8 cellular contexts compared by ENCODE assay signal in the genomic region with DNA sequence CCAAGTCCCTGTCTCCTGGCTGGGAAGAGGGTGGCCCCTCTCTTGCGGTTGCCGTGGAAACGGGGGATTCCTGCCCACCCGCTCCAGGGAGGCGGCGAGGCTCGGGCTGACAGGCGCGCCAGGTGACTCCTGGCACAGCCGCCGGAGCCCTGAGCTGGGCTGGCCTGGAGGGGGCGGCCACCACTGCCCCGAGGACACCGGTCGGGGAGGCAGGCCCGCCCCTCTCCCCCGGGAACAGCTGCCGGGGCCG.
DNase-seq lines count a peak whose midpoint lies in the region; ATAC-seq and TF ChIP-seq lines count a peak whose summit lies in the region.

No MANE protein-coding gene starts in this region.

- H4K20me1 ChIP-seq in DND-41 (ENCODE audit: insufficient read depth, low read length) (0 out of 2 replicates have a peak, but pooled peaks cover 3% of the 10 kb centered on the region), KMS-11 (ENCODE audit: insufficient read depth) (no peaks in the 10 kb centered on the region)

- TF ChIP-seq CTCF in DND-41 (IDR thresholded peaks at IDR 0.05; ENCODE audit: borderline replicate concordance, extremely low read depth, low read length, poor library complexity, severe bottlenecking) (no peak), KMS-11 (conservative IDR thresholded peaks at IDR 0.05; ENCODE audit: low read depth, low read length) (no peak), lower lobe of right lung (IDR thresholded peaks at IDR 0.05) (no peak), vagina (IDR thresholded peaks at IDR 0.05) (no peak)

- H3K79me2 ChIP-seq in DND-41 (ENCODE audit: insufficient read depth, low read length): peaks cover 11% of the 10 kb centered on the region
- H3K79me2 ChIP-seq in KMS-11 (ENCODE audit: insufficient read depth, low read depth): no peaks in the 10 kb centered on the region

- peak; percentile 30 for DNase-seq in DND-41
- DNase-seq in caudate nucleus (lab: John Stamatoyannopoulos, UW): peak in 7 of 61 donors; percentile 23 to 43 (median 31)
- no peak for DNase-seq in lower lobe of right lung
- no peak for DNase-seq in vagina (ENCODE audit: extremely low spot score in 2 of 2)
- no peak for DNase-seq in SIG-M5 (lab: John Stamatoyannopoulos, UW)

- H3K4me1 ChIP-seq in DND-41 (ENCODE audit: insufficient read depth, low read length) (peaks cover 32% of the 10 kb centered on the region), KMS-11 (ENCODE audit: low read depth, poor library complexity, severe bottlenecking) (peaks cover 6% of the 10 kb centered on the region), lower lobe of right lung (peaks cover 58% of the 10 kb centered on the region), vagina (peaks cover 62% of the 10 kb centered on the region)

- H3K9ac ChIP-seq in DND-41 (ENCODE audit: low read depth, low read length) (peak overlapping the region; percentile 78), KMS-11 (peak overlapping the region; percentile 57; the same call in 1 of the 2 replicates)

- H3K4me3 ChIP-seq in DND-41 (ENCODE audit: low read depth in 1 of 2, low read length in 2 of 2) (peak overlapping the region; percentile 36 to 66; a peak in 3 of 4 replicates), KMS-11 (IDR thresholded peaks at IDR 0.05; ENCODE audit: insufficient read depth, low read depth, low read length) (no peak overlapping the region), lower lobe of right lung (peak overlapping the region; percentile 81), vagina (peak overlapping the region; percentile 65 to 69)

- H3K27ac ChIP-seq in DND-41 (ENCODE audit: low read length) (peak overlapping the region; percentile 53), KMS-11 (no peak overlapping the region), caudate nucleus (ENCODE audit: low read depth, low read length) (peak overlapping the region; percentile 54), lower lobe of right lung (peak overlapping the region; percentile 89), vagina (peak overlapping the region; percentile 90)

- intact Hi-C loops in lower lobe of right lung (cut with DNase I): no loop called here
- intact Hi-C loops in vagina (cut with DNase I): no loop called here

- H2AFZ ChIP-seq in DND-41 (ENCODE audit: low read depth, low read length) (peak overlapping the region; percentile 82), KMS-11 (ENCODE audit: low read depth) (peak overlapping the region; percentile 61)

- no peak for TF ChIP-seq POLR2A in vagina (IDR thresholded peaks at IDR 0.05)

- H3K9me3 ChIP-seq in DND-41 (ENCODE audit: insufficient read depth, low read length, severe bottlenecking) (no peaks in the 10 kb centered on the region), lower lobe of right lung (no peaks in the 10 kb centered on the region), vagina (no peaks in the 10 kb centered on the region)

- H3K4me2 ChIP-seq in DND-41 (ENCODE audit: insufficient read depth, low read length) (peak overlapping the region; percentile 91), KMS-11 (peak overlapping the region; percentile 66)

- no peaks in the 10 kb centered on the region; the same call in 1 of the 2 replicates for H3K36me3 ChIP-seq in DND-41 (ENCODE audit: insufficient read depth, low read length)
- no peaks in the 10 kb centered on the region for H3K36me3 ChIP-seq in KMS-11 (ENCODE audit: insufficient read depth)
- H3K36me3 ChIP-seq in lower lobe of right lung: peaks cover 14% of the 10 kb centered on the region
- no peaks in the 10 kb centered on the region for H3K36me3 ChIP-seq in vagina

- ATAC-seq in DND-41 (ENCODE audit: insufficient read depth, low read depth): no peak
- peak; percentile 16 to 25 for ATAC-seq in lower lobe of right lung
- no peak for ATAC-seq in GM21447 (IDR thresholded peaks at IDR 0.05; ENCODE audit: unreplicated experiment)
- ATAC-seq in GM19467 (IDR thresholded peaks at IDR 0.05; ENCODE audit: unreplicated experiment): no peak

- H3K27me3 ChIP-seq in DND-41 (ENCODE audit: insufficient read depth, low read length, poor library complexity) (no peaks in the 10 kb centered on the region), KMS-11 (ENCODE audit: insufficient read depth, low read depth) (no peaks in the 10 kb centered on the region), lower lobe of right lung (ENCODE audit: low read depth) (no peaks in the 10 kb centered on the region), vagina (no peaks in the 10 kb centered on the region)

Comparison
In these comparisons a context has a peak if more than half of its experiments do, and no peak if none do; other contexts are left out.
1. ATAC-seq: peak in lower lobe of right lung (2 of 2); none in DND-41 (single experiment), GM21447 (single experiment) and GM19467 (single experiment).